Comparison of ENCODE assay signal across 8 cellular contexts in genomic region chr6:31658983-31659648, GRCh38. TPM values are rescaled to one million over a fixed set of nuclear protein-coding genes. Genes with fewer than 3 reads are reported as not detected.
A peak's percentile ranks its signal among the peaks of the same experiment; 100 is the strongest.
DNase-seq lines count a peak whose midpoint lies in the region; ATAC-seq, FAIRE-seq and TF ChIP-seq lines count a peak whose summit lies in the region.

No MANE protein-coding gene starts in this region.

- peaks cover 56% of the 10 kb centered on the region for H3K4me1 ChIP-seq in OCI-LY1 (ENCODE audit: insufficient read depth, low read length, severe bottlenecking)
- H3K4me1 ChIP-seq in endodermal cell (ENCODE audit: control insufficient read depth, insufficient read depth, low read length), result peaks cover 11% of the 10 kb centered on the region
- H3K4me1 ChIP-seq in neutrophil (ENCODE audit: control insufficient read depth in 1 of 2, insufficient read depth in 1 of 2, low read depth in 1 of 2, low read length in 1 of 2), result peaks cover 55 to 68% of the 10 kb centered on the region in 2 experiments

- 93 to 100% methylated on average over 5 to 13 of the region's 13 CpGs for WGBS in endodermal cell (ENCODE audit: insufficient coverage in 1 of 2, insufficient read length in 1 of 2), 2 experiments

- H3K27me3 ChIP-seq in CD4-positive, alpha-beta T cell (ENCODE audit: control insufficient read depth, insufficient read depth, low read length), result no peaks in the 10 kb centered on the region
- H3K27me3 ChIP-seq in OCI-LY1 (ENCODE audit: insufficient read depth, low read length) (no peaks in the 10 kb centered on the region), endodermal cell (ENCODE audit: control insufficient read depth, insufficient read depth, low read length, poor library complexity, severe bottlenecking) (no peaks in the 10 kb centered on the region), neutrophil (no peaks in the 10 kb centered on the region)

- H3K9me3 ChIP-seq in CD4-positive, alpha-beta T cell (ENCODE audit: control insufficient read depth, low read length), result no peaks in the 10 kb centered on the region
- no peaks in the 10 kb centered on the region for H3K9me3 ChIP-seq in OCI-LY1 (ENCODE audit: low read length)
- H3K9me3 ChIP-seq in endodermal cell (ENCODE audit: control insufficient read depth, low read length), result no peaks in the 10 kb centered on the region
- no peaks in the 10 kb centered on the region for H3K9me3 ChIP-seq in neutrophil

- H3K4me2 ChIP-seq in OCI-LY1 (ENCODE audit: low read length), result peak overlapping the region; percentile 97

- H3K9me2 ChIP-seq in OCI-LY1 (ENCODE audit: low read depth, low read length), result no peaks in the 10 kb centered on the region

- H3K27me3 Mint-ChIP-seq in CD4-positive, alpha-beta T cell, result no peaks in the 10 kb centered on the region
- no peaks in the 10 kb centered on the region for H3K27me3 Mint-ChIP-seq in endodermal cell (ENCODE audit: insufficient read depth)

- no peak overlapping the region for H2AFZ ChIP-seq in OCI-LY1 (ENCODE audit: low read length)

- TF ChIP-seq CTCF in CD4-positive, alpha-beta T cell (IDR thresholded peaks at IDR 0.05), result no peak
- no peak for TF ChIP-seq CTCF in OCI-LY1 (IDR thresholded peaks at IDR 0.05; ENCODE audit: low read length)
- TF ChIP-seq CTCF in endodermal cell (conservative IDR thresholded peaks at IDR 0.05), result no peak
- no peak for TF ChIP-seq CTCF in neutrophil (IDR thresholded peaks at IDR 0.05)

- intact Hi-C loops in CD4-positive, alpha-beta T cell (cut with DNase I, micrococcal nuclease), result no loop called here

- POLR2A ChIA-PET in CD4-positive, alpha-beta T cell (lab: Charles Lee), result interaction anchor here (0.6 to 2.0 kb wide), 2 partner anchors 19 to 1403 kb away, joined by 3 to 5 read pairs; no protein-coding TSS in a partner anchor

- H3K4me1 Mint-ChIP-seq in CD4-positive, alpha-beta T cell (ENCODE audit: low read depth), result peaks cover 68% of the 10 kb centered on the region
- H3K4me1 Mint-ChIP-seq in endodermal cell, result peaks cover 27% of the 10 kb centered on the region

- peak overlapping the region; percentile 95 for H3K4me3 Mint-ChIP-seq in CD4-positive, alpha-beta T cell
- peak overlapping the region; percentile 83 for H3K4me3 Mint-ChIP-seq in endodermal cell

- no peaks in the 10 kb centered on the region for H3K9me3 Mint-ChIP-seq in CD4-positive, alpha-beta T cell
- H3K9me3 Mint-ChIP-seq in endodermal cell, result no peaks in the 10 kb centered on the region

- H3K36me3 Mint-ChIP-seq in CD4-positive, alpha-beta T cell (ENCODE audit: low read depth), result peaks cover 55% of the 10 kb centered on the region
- H3K36me3 Mint-ChIP-seq in endodermal cell (ENCODE audit: low read depth), result peaks cover 39% of the 10 kb centered on the region

- peak overlapping the region; percentile 89 for H3K4me3 ChIP-seq in OCI-LY1 (ENCODE audit: low read depth, low read length, poor library complexity, severe bottlenecking)
- peak overlapping the region; percentile 99 for H3K4me3 ChIP-seq in endodermal cell (ENCODE audit: low read length)
- H3K4me3 ChIP-seq in neutrophil (ENCODE audit: low read depth in 1 of 2, low read length in 1 of 2), result peak overlapping the region; percentile 77 to 92

- no peak for DNase-seq in CD4-positive, alpha-beta T cell
- DNase-seq in endodermal cell (no peak), frontal cortex (ENCODE audit: low spot score in 2 of 2) (no peak), SHP77 (lab: John Stamatoyannopoulos, UW) (no peak), NCI-H524 treated with DMSO at 0.1 percent for 48 hours (lab: John Stamatoyannopoulos, UW) (no peak)
- no peak for DNase-seq in activated CD4-positive, CD25-positive, alpha-beta regulatory T cell (lab: John Stamatoyannopoulos, UW)

- no peaks in the 10 kb centered on the region for H4K20me1 ChIP-seq in OCI-LY1 (ENCODE audit: insufficient read depth, low read length)

- H3K36me3 ChIP-seq in OCI-LY1 (ENCODE audit: insufficient read depth, low read length), result peaks cover 17% of the 10 kb centered on the region; the same call in 1 of the 2 replicates
- peaks cover 21% of the 10 kb centered on the region for H3K36me3 ChIP-seq in endodermal cell (ENCODE audit: control insufficient read depth, insufficient read depth, low read length)
- H3K36me3 ChIP-seq in neutrophil, result peaks cover 52% of the 10 kb centered on the region

- peak overlapping the region; percentile 94; the same call in 1 of the 2 replicates for H3K9ac ChIP-seq in OCI-LY1 (ENCODE audit: low read length)
- no peak overlapping the region for H3K9ac ChIP-seq in endodermal cell (ENCODE audit: extremely low read depth, low read length, poor library complexity, severe bottlenecking)

- H3K27ac ChIP-seq in CD4-positive, alpha-beta T cell (ENCODE audit: low read depth, low read length), result peak overlapping the region; percentile 70
- H3K27ac ChIP-seq in OCI-LY1 (ENCODE audit: low read depth, low read length, poor library complexity, severe bottlenecking) (no peak overlapping the region), endodermal cell (ENCODE audit: low read depth, low read length) (no peak overlapping the region), neutrophil (peak overlapping the region; percentile 92)

- CTCF ChIA-PET in CD4-positive, alpha-beta T cell (lab: Charles Lee), result interaction anchor here (2.7 kb wide), 1 partner anchor 7 kb away, joined by 9 read pairs; the partner anchor contains the start of gene BAG6

- H3K79me2 ChIP-seq in OCI-LY1 (ENCODE audit: insufficient read depth, low read length), result peaks cover 13% of the 10 kb centered on the region; the same call in 1 of the 2 replicates

- H3K27ac Mint-ChIP-seq in CD4-positive, alpha-beta T cell, result peak overlapping the region; percentile 94
- H3K27ac Mint-ChIP-seq in endodermal cell, result peak overlapping the region; percentile 92

- H3F3A ChIP-seq in OCI-LY1 (ENCODE audit: insufficient read depth, low read length), result no peaks in the 10 kb centered on the region

- FAIRE-seq in frontal cortex (lab: Jason Lieb, UNC), result no peak

- no peak for ATAC-seq in CD4-positive, alpha-beta T cell (ENCODE audit: poor library complexity)

RNA-seq across cellular contexts. Expression of gene C6orf47, which starts 1.5 kb away (rescaled TPM):
- total RNA-seq in CD4-positive, alpha-beta T cell, result 10 to 100 TPM in 1 of 2 experiments, 1 to 10 TPM in 1; 9.6 to 10.5 TPM
- 10 to 100 TPM; 14.0 to 14.9 TPM for total RNA-seq in endodermal cell
- 9.6 TPM for polyA plus RNA-seq in endodermal cell (2013, experiment 1 of 2)
- 9.5 TPM for polyA plus RNA-seq in endodermal cell (2013, experiment 2 of 2)
- total RNA-seq in frontal cortex, result 16.7 TPM

RNA-seq across cellular contexts. Expression of gene APOM, which starts 3.4 kb away (rescaled TPM):
- total RNA-seq in CD4-positive, alpha-beta T cell, result 1 to 10 TPM; 4.2 to 4.6 TPM
- total RNA-seq in endodermal cell (1 to 10 TPM; 1.6 to 3.2 TPM), frontal cortex (0.41 TPM)
- 6.1 TPM for polyA plus RNA-seq in endodermal cell (2013, experiment 1 of 2)
- polyA plus RNA-seq in endodermal cell (2013, experiment 2 of 2), result 6.9 TPM

RNA-seq across cellular contexts. Expression of gene GPANK1, which starts 5.7 kb away (rescaled TPM):
- total RNA-seq in CD4-positive, alpha-beta T cell, result 10 to 100 TPM in 1 of 2 experiments, 1 to 10 TPM in 1; 9.8 to 11.0 TPM
- total RNA-seq in endodermal cell, result 10 to 100 TPM; 16.1 to 21.3 TPM
- polyA plus RNA-seq in endodermal cell (2013, experiment 1 of 2), result 25.9 TPM
- 24.4 TPM for polyA plus RNA-seq in endodermal cell (2013, experiment 2 of 2)
- total RNA-seq in frontal cortex, result 11.4 TPM

RNA-seq across cellular contexts. Expression of gene BAG6, which starts 6.7 kb away (rescaled TPM):
- total RNA-seq in CD4-positive, alpha-beta T cell, result 100 to 1,000 TPM; 211 TPM
- 100 to 1,000 TPM; 413 to 428 TPM for total RNA-seq in endodermal cell
- polyA plus RNA-seq in endodermal cell (2013, experiment 1 of 2), result 320 TPM
- 283 TPM for polyA plus RNA-seq in endodermal cell (2013, experiment 2 of 2)
- total RNA-seq in frontal cortex, result 150 TPM

RNA-seq across cellular contexts. Expression of gene CSNK2B, which starts 6.8 kb away (rescaled TPM):
- total RNA-seq in CD4-positive, alpha-beta T cell, result 10 to 100 TPM; 88.0 to 92.6 TPM
- 100 to 1,000 TPM; 155 to 171 TPM for total RNA-seq in endodermal cell
- 227 TPM for polyA plus RNA-seq in endodermal cell (2013, experiment 1 of 2)
- polyA plus RNA-seq in endodermal cell (2013, experiment 2 of 2), result 191 TPM
- 66.0 TPM for total RNA-seq in frontal cortex

Comparison
In these comparisons a context has a peak if more than half of its experiments do, and no peak if none do; other contexts are left out.
1. H3K27ac ChIP-seq: peak in CD4-positive, alpha-beta T cell (single experiment) and neutrophil (single experiment); none in OCI-LY1 (single experiment) and endodermal cell (single experiment).
2. Peak in every context shown above with its lines, with median percentiles within 50 percentile points of each other: H3K4me3 ChIP-seq.